8 cellular contexts compared by ENCODE assay signal in the genomic region with DNA sequence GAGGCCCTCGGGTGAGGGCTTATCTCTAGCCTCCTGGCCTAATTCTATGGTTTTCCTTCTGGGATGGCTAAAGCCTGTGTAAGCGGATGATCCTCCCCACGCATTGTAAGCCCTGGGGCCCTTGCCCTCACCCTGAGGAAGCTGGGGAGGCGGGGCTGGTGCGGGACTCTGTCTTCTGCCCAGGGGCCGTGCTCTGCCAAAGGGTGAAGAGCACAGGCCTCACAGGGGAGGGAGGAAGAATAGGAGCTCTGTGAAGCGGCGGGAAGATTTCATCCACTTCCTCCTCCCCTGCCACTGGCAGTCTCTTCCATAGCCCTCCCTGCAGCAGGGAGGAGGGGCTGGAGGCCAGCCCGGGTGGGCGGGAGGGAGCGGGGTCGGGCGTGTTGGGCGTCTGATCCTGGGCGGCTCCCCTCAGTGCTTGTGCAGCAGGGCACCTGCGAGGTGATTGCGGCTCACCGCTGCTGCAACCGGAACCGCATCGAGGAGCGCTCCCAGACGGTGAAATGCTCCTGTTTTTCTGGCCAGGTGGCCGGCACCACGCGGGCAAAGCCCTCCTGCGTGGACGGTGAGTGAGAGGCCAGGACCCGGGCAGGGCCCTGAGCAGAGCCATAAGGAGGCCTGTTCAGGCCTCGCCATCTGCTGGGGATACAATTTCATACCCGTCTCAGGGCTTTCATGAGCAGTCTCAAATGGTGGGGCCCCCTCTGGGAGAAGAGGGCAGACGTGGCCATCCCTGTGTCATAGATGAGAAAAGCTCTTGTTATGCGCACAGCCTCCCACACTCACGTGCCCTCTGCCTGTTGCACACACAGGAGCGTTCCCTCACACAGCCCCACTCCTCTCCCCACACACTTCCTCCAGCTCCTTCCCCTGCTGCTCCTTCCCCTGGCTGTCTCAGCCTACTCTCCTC.
A peak's percentile ranks its signal among the peaks of the same experiment; 100 is the strongest.
DNase-seq lines count a peak whose midpoint lies in the region; ATAC-seq lines count a peak whose summit lies in the region.

No MANE protein-coding gene starts in this region.

- H3K9me3 Mint-ChIP-seq in effector memory CD8-positive, alpha-beta T cell: no peaks in the 10 kb centered on the region

- peak overlapping the region in 1 of 2 donors; percentile 65 for H3K4me3 Mint-ChIP-seq in effector memory CD8-positive, alpha-beta T cell

- H3K9ac ChIP-seq in ES-I3 (ENCODE audit: low read depth, low read length): peak overlapping the region; percentile 47; the same call in 1 of the 2 replicates

- H3K9me3 ChIP-seq in ES-I3 (ENCODE audit: control insufficient read depth, insufficient read depth, low read length) (no peaks in the 10 kb centered on the region), neuron (ENCODE audit: low read length) (no peaks in the 10 kb centered on the region)

- H3K4me3 ChIP-seq in neuron (ENCODE audit: low read length): no peak overlapping the region

- peaks cover 31 to 53% of the 10 kb centered on the region in 2 donors for H3K27me3 Mint-ChIP-seq in effector memory CD8-positive, alpha-beta T cell

- peaks cover 20% of the 10 kb centered on the region for H3K27me3 ChIP-seq in neuron (ENCODE audit: insufficient read depth, low read length)

- ATAC-seq in effector memory CD8-positive, alpha-beta T cell (replicated peaks): peak; percentile 30
- no peak for ATAC-seq in GM21737 (IDR thresholded peaks at IDR 0.05; ENCODE audit: unreplicated experiment)

- DNase-seq in NCI-H524 (lab: John Stamatoyannopoulos, UW): peak; percentile 68 to 90
- DNase-seq in effector memory CD8-positive, alpha-beta T cell: no peak
- DNase-seq in NCI-H1105 treated with DMSO at 0.1 percent for 48 hours (lab: John Stamatoyannopoulos, UW): no peak
- DNase-seq in OCI-M1 (lab: John Stamatoyannopoulos, UW): no peak
- DNase-seq in NCI-H2196 treated with DMSO at 0.1 percent for 48 hours (lab: John Stamatoyannopoulos, UW; ENCODE audit: unreplicated experiment): no peak

- H3K4me1 Mint-ChIP-seq in effector memory CD8-positive, alpha-beta T cell (ENCODE audit: low read depth in 2 of 2): peaks cover 6 to 12% of the 10 kb centered on the region in 2 donors

- H2AFZ ChIP-seq in neuron (ENCODE audit: low read depth, low read length): peak overlapping the region; percentile 64

- H3K27ac Mint-ChIP-seq in effector memory CD8-positive, alpha-beta T cell: no peak overlapping the region

- peaks cover 5% of the 10 kb centered on the region for H3K4me1 ChIP-seq in ES-I3 (ENCODE audit: insufficient read depth, low read length)
- peaks cover 15% of the 10 kb centered on the region for H3K4me1 ChIP-seq in neuron (ENCODE audit: insufficient read depth, low read length)

- peaks cover 3% of the 10 kb centered on the region for H3K36me3 Mint-ChIP-seq in effector memory CD8-positive, alpha-beta T cell (ENCODE audit: insufficient read depth)

- H3K36me3 ChIP-seq in ES-I3 (ENCODE audit: insufficient read depth, low read length) (no peaks in the 10 kb centered on the region), neuron (ENCODE audit: insufficient read depth, low read length) (no peaks in the 10 kb centered on the region)

Comparison
In these comparisons a context has a peak if more than half of its experiments do, and no peak if none do; other contexts are left out.
1. DNase-seq: peak in NCI-H524 (2 of 2); none in effector memory CD8-positive, alpha-beta T cell (0 of 3), NCI-H1105 treated with DMSO at 0.1 percent for 48 hours (single experiment), OCI-M1 (single experiment) and NCI-H2196 treated with DMSO at 0.1 percent for 48 hours (single experiment).